In the genomic region with DNA sequence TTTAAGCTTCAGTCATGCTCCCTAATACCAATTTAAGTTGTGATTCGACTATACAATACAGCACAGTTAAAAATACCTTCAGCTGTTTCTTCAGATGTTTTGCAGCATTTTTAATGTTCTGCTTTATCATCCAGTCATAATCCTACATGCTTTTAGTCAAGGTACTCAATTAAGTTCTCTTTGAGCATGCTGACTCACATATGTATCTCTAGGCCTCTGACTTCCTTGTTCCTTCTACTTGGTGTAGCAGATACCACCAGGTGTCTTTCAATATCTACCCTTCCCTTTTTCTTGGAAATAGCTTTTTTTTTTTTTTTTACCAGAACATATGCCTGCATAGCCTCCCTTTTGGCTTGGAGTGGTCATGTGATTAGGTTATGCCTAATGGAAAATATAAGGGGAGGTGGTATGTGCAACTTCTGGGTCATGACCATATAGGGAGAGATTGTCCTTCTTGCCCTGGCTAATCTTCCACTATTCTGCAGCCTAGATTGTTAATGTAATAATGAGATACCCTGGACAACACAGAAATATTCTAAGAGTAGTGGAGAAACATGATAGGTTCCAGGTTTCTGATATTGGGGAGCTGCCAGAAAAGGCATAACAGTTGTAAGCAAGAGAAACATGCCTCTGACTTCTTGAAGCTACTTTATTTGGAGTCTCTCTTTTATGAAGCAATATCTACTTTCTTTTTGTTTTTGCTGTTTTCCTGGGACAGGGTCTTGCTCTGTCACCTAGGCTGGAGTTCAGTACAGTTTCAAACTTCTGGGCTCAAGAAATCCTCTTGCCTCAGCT, we compare ENCODE assay signal across 15 cellular contexts.
"Had no signal": no experiment of that assay in that cellular context is flagged by ENCODE, and none has a peak within 500 bp of the region (broad histone marks: within the 10 kb centered on the region; RNA-seq: fewer than 3 reads in every experiment).

No MANE protein-coding gene starts in this region.

- H3K9me3 Mint-ChIP-seq: nephron progenitor cell had no signal

- H3K4me3 ChIP-seq: body of pancreas, gastrocnemius medialis, left ventricle myocardium inferior, thyroid gland had no signal

- H3K4me1 ChIP-seq: body of pancreas, gastrocnemius medialis, left ventricle myocardium inferior, thyroid gland had no signal

- H3K27me3 ChIP-seq: body of pancreas, gastrocnemius medialis, thyroid gland had no signal

- H3K4me3 Mint-ChIP-seq: activated T-helper 1 cell treated with anti-CD3 and anti-CD28 coated beads, Interleukin-12 subunit alpha, Interleukin-12 subunit beta, Interleukin-2, Interleukin-4 antibody, amounts not matched to agents 30 ng/mL and 10 ng/mL and 1 ng/mL, durations not matched to agents 14 hours and 24 hours and 36 hours; nephron progenitor cell had no signal

- H3K4me1 Mint-ChIP-seq: nephron progenitor cell had no signal

- H3K27ac Mint-ChIP-seq: activated naive CD4-positive, alpha-beta T cell treated with anti-CD3 and anti-CD28 coated beads, Interleukin-2, amount 50 U/mL, for 72 hours; activated T-helper 1 cell treated with anti-CD3 and anti-CD28 coated beads, Interleukin-12 subunit alpha, Interleukin-12 subunit beta, Interleukin-2, Interleukin-4 antibody, amounts not matched to agents 30 ng/mL and 10 ng/mL and 1 ng/mL, durations not matched to agents 14 hours and 24 hours and 36 hours; nephron progenitor cell had no signal

- H3K9me3 ChIP-seq: body of pancreas, gastrocnemius medialis, left ventricle myocardium inferior, thyroid gland had no signal

- ATAC-seq: activated naive CD4-positive, alpha-beta T cell treated with anti-CD3 and anti-CD28 coated beads, Interleukin-2, amount 50 U/mL, for 72 hours; body of pancreas; gastrocnemius medialis had no signal

- H3K36me3 ChIP-seq: gastrocnemius medialis, left ventricle myocardium inferior, thyroid gland had no signal

- DNase-seq: activated CD4-positive, alpha-beta T cell treated with anti-CD3 and anti-CD28 coated beads, Interleukin-2, amount 50 U/mL, for 48 hours; activated gamma-delta T cell treated with Interleukin-2 at 50 U/mL for 16 hours; body of pancreas; caudate nucleus; gastrocnemius medialis; head of caudate nucleus; left ventricle myocardium inferior; mammary epithelial cell; nephron progenitor cell; nucleus accumbens; stimulated activated naive CD4-positive, alpha-beta T cell; SW 1271; thyroid gland had no signal

- H3K27ac ChIP-seq: body of pancreas, gastrocnemius medialis, left ventricle myocardium inferior, thyroid gland had no signal
